15 cellular contexts compared by ENCODE assay signal in the genomic region with DNA sequence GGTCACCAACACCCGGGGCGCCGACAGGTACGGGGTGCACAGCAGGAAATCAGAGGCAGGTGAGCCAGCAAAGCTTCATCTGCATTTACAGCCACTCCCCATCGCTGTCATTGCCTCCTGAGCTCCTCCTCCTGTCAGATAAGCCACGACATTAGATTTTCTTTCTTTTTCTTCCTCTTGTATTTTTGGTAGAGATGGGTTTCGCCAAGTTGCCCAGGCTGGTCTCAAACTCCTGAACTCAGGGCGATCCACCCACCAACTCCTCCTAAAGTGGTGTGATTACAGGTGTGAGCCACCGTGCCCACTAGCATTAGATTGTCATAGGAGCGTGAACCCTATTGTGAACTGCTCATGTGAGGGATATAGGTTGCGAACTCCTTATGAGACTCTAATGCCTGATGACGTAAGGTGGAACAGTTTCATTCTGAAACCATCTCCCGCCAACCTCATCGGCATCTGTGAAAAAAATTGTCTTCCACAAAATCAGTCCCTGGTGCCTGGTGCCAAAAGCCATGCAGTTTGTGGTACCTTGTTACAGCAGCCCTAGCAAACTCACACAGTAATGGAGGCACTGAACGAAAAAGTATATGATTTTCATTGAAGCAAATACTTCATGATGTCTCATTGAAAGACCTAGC. TPM values are rescaled to one million over a fixed set of nuclear protein-coding genes. Genes with fewer than 3 reads are reported as not detected.
A peak's percentile ranks its signal among the peaks of the same experiment; 100 is the strongest.
DNase-seq lines count a peak whose midpoint lies in the region; ATAC-seq, FAIRE-seq and TF ChIP-seq lines count a peak whose summit lies in the region.
"Had no signal": no experiment of that assay in that cellular context is flagged by ENCODE, and none has a peak within 500 bp of the region (broad histone marks: within the 10 kb centered on the region; RNA-seq: fewer than 3 reads in every experiment).

No MANE protein-coding gene starts in this region.

- peaks cover 37% of the 10 kb centered on the region for H3K4me1 Mint-ChIP-seq in activated T-cell treated with anti-CD3 and anti-CD28 coated beads, Interleukin-2, amount 50 U/mL, for 4 hours (ENCODE audit: low read depth)

- H3K4me3 ChIP-seq in Loucy (ENCODE audit: low read length, poor library complexity, severe bottlenecking) = peak overlapping the region; percentile 76
- H3K4me3 ChIP-seq in keratinocyte (ENCODE audit: control insufficient read depth in 2 of 3, extremely low read depth in 1 of 3, insufficient read depth in 2 of 3, low read depth in 1 of 3, low read length in 3 of 3) = no peak overlapping the region
- no peak overlapping the region for H3K4me3 ChIP-seq in adrenal gland
- no peak overlapping the region for H3K4me3 ChIP-seq in upper lobe of right lung
- H3K4me3 ChIP-seq: thoracic aorta had no signal

- H3K27me3 Mint-ChIP-seq in activated T-cell treated with anti-CD3 and anti-CD28 coated beads, Interleukin-2, amount 50 U/mL, for 4 hours (ENCODE audit: low read depth) = peaks cover 28% of the 10 kb centered on the region

- TF ChIP-seq POLR2A in adrenal gland (IDR thresholded peaks at IDR 0.05) = no peak

- H2AFZ ChIP-seq in Loucy (ENCODE audit: low read length) (no peak overlapping the region), keratinocyte (ENCODE audit: control insufficient read depth, low read length) (no peak overlapping the region)

- H3K4me1 ChIP-seq in Loucy (ENCODE audit: insufficient read depth, low read length, poor library complexity, severe bottlenecking) = peaks cover 44% of the 10 kb centered on the region
- H3K4me1 ChIP-seq in keratinocyte (ENCODE audit: control insufficient read depth, extremely low read depth, insufficient read depth, low read length) = peaks cover 10% of the 10 kb centered on the region
- peaks cover 0 to 7% of the 10 kb centered on the region in 2 donors for H3K4me1 ChIP-seq in adrenal gland (replicated peaks in 1 of 2)
- peaks cover 7% of the 10 kb centered on the region for H3K4me1 ChIP-seq in upper lobe of right lung

- no peak for TF ChIP-seq CTCF in Loucy (conservative IDR thresholded peaks at IDR 0.05; ENCODE audit: low read length)
- TF ChIP-seq CTCF in keratinocyte (optimal IDR thresholded peaks at IDR 0.05 in 1 of 3, IDR thresholded peaks at IDR 0.05 in 1 of 3, conservative IDR thresholded peaks at IDR 0.05 in 1 of 3; ENCODE audit: extremely low read depth in 1 of 3, insufficient read depth in 2 of 3, low read length in 3 of 3) = no peak
- no peak for TF ChIP-seq CTCF in adrenal gland (IDR thresholded peaks at IDR 0.05)
- TF ChIP-seq CTCF in upper lobe of right lung (IDR thresholded peaks at IDR 0.05) = no peak

- no peak for FAIRE-seq in keratinocyte (lab: Jason Lieb, UNC)

- H3K4me2 ChIP-seq in Loucy (ENCODE audit: low read depth, low read length, poor library complexity, severe bottlenecking) (peak overlapping the region; percentile 77), keratinocyte (ENCODE audit: control insufficient read depth, extremely low read depth, insufficient read depth, low read depth, low read length) (peak overlapping the region; percentile 1)

- no peaks in the 10 kb centered on the region for H4K20me1 ChIP-seq in Loucy (ENCODE audit: insufficient read depth, low read length, poor library complexity, severe bottlenecking)
- no peaks in the 10 kb centered on the region for H4K20me1 ChIP-seq in keratinocyte (ENCODE audit: control insufficient read depth, extremely low read depth, insufficient read depth, low read length)

- H3K4me3 Mint-ChIP-seq in activated T-cell treated with anti-CD3 and anti-CD28 coated beads, Interleukin-2, amount 50 U/mL, for 4 hours = peak overlapping the region; percentile 64

- H3K9me3 ChIP-seq in Loucy (ENCODE audit: insufficient read depth, low read depth, low read length) (no peaks in the 10 kb centered on the region), keratinocyte (ENCODE audit: control insufficient read depth, low read depth, low read length) (no peaks in the 10 kb centered on the region), adrenal gland (replicated peaks in 1 of 3) (no peaks in the 10 kb centered on the region), upper lobe of right lung (no peaks in the 10 kb centered on the region)
- H3K9me3 ChIP-seq: thoracic aorta had no signal

- H3K36me3 Mint-ChIP-seq in activated T-cell treated with anti-CD3 and anti-CD28 coated beads, Interleukin-2, amount 50 U/mL, for 4 hours (ENCODE audit: insufficient read depth) = no peaks in the 10 kb centered on the region

- no peaks in the 10 kb centered on the region for H3K9me2 ChIP-seq in Loucy (replicated peaks; ENCODE audit: low read depth, low read length)

- DNase-seq in CD1c-positive myeloid dendritic cell (ENCODE audit: extremely low spot score) (peak; percentile 8), keratinocyte (ENCODE audit: low read depth, low spot score) (no peak), adrenal gland (no peak), upper lobe of right lung (no peak), Right ventricle myocardium inferior (ENCODE audit: missing footprints) (no peak)
- DNase-seq in activated T-cell treated with anti-CD3 and anti-CD28 coated beads, Interleukin-2, amount 50 U/mL, for 4 hours = no peak
- DNase-seq: dermis blood vessel endothelial cell; head of caudate nucleus; NCI-H1092; posterior cingulate gyrus; stimulated activated CD4-positive, alpha-beta T cell treated with anti-CD3 and anti-CD28 coated beads, Interleukin-4, amount 100 ng/mL, for 4 hours had no signal

- WGBS in adrenal gland, 4 donors = 76 to 80% (median 77%) methylated on average over 15 of the region's 15 CpGs

- H3K9me1 ChIP-seq in keratinocyte (ENCODE audit: control insufficient read depth, extremely low read depth, insufficient read depth, low read length) = no peaks in the 10 kb centered on the region

- no peaks in the 10 kb centered on the region for H3K36me3 ChIP-seq in Loucy (ENCODE audit: insufficient read depth, low read length)
- H3K36me3 ChIP-seq in keratinocyte (ENCODE audit: control insufficient read depth in 2 of 2, extremely low read depth in 1 of 2, insufficient read depth in 2 of 2, low read length in 2 of 2) = no peaks in the 10 kb centered on the region
- H3K36me3 ChIP-seq in adrenal gland (replicated peaks in 1 of 2) = no peaks in the 10 kb centered on the region
- H3K36me3 ChIP-seq in upper lobe of right lung = no peaks in the 10 kb centered on the region
- H3K36me3 ChIP-seq: thoracic aorta had no signal

- no peak overlapping the region for H3K27ac ChIP-seq in keratinocyte (ENCODE audit: control insufficient read depth, insufficient read depth, low read length)
- no peak overlapping the region for H3K27ac ChIP-seq in adrenal gland
- H3K27ac ChIP-seq in upper lobe of right lung = no peak overlapping the region
- H3K27ac ChIP-seq: thoracic aorta had no signal

- H3K79me2 ChIP-seq in Loucy (ENCODE audit: insufficient read depth, low read length) (peaks cover 26% of the 10 kb centered on the region), keratinocyte (ENCODE audit: control insufficient read depth, insufficient read depth, low read length) (peaks cover 2% of the 10 kb centered on the region)

- intact Hi-C loops in adrenal gland (cut with DNase I) (no loop called here), upper lobe of right lung (cut with DNase I) (no loop called here), Right ventricle myocardium inferior (cut with DNase I) (no loop called here)

- H3K27me3 ChIP-seq in Loucy (ENCODE audit: insufficient read depth, low read length, poor library complexity, severe bottlenecking) (no peaks in the 10 kb centered on the region), keratinocyte (ENCODE audit: control insufficient read depth, extremely low read depth, insufficient read depth, low read length) (no peaks in the 10 kb centered on the region), adrenal gland (peaks cover 22% of the 10 kb centered on the region), upper lobe of right lung (no peaks in the 10 kb centered on the region)

- peaks cover 4% of the 10 kb centered on the region; the same call in 1 of the 2 replicates for H3F3A ChIP-seq in Loucy (ENCODE audit: low read depth)

- peak overlapping the region; percentile 65 for H3K9ac ChIP-seq in Loucy (ENCODE audit: low read depth, low read length, poor library complexity, severe bottlenecking)
- no peak overlapping the region for H3K9ac ChIP-seq in keratinocyte (ENCODE audit: control insufficient read depth, extremely low read depth, insufficient read depth, low read length)

- no peaks in the 10 kb centered on the region for H3K9me3 Mint-ChIP-seq in activated T-cell treated with anti-CD3 and anti-CD28 coated beads, Interleukin-2, amount 50 U/mL, for 4 hours
- H3K9me3 Mint-ChIP-seq: activated T-helper 2 cell treated with anti-CD3 and anti-CD28 coated beads, Interferon-gamma antibody, Interleukin-2, Interleukin-4, amounts not matched to agents 10 μg/mL and 5 μg/mL and 100 μg/mL, durations not matched to agents 14 hours and 24 hours and 36 hours had no signal

- ATAC-seq in activated T-cell treated with anti-CD3 and anti-CD28 coated beads, Interleukin-2, amount 50 U/mL, for 4 hours = no peak
- ATAC-seq in upper lobe of right lung (no peak), HG03159 (IDR thresholded peaks at IDR 0.05; ENCODE audit: unreplicated experiment) (no peak), Right ventricle myocardium inferior (no peak)

- dilution Hi-C loops in keratinocyte (cut with MboI; ENCODE audit: extremely low pct_ligation_motif_present, low sequenced_read_pairs) = no loop called here

RNA-seq across cellular contexts. Expression of a gene that starts 1.5 kb away (rescaled TPM):
- under 1 TPM; 0.25 to 0.33 (median 0.32) TPM for total RNA-seq in activated T-cell treated with anti-CD3 and anti-CD28 coated beads, Interleukin-2, amount 50 U/mL, for 4 hours
- polyA plus RNA-seq in keratinocyte (2.0 to 2.8 TPM (median 2.3 TPM) in 3 replicates), adrenal gland (under 1 TPM; 0.08 to 0.13 (median 0.10) TPM)
- polyA plus RNA-seq in keratinocyte (2011; ENCODE audit: low read depth) = 0.42 TPM
- polyA plus RNA-seq in keratinocyte (2011; cell fraction: cytosol; rRNA removed) = 1.1 and 4.9 TPM in 2 replicates
- polyA plus RNA-seq in keratinocyte (2011; cell fraction: nucleus; rRNA removed) = 2.9 and 3.7 TPM in 2 replicates
- polyA plus RNA-seq in keratinocyte (2012; ENCODE audit: low replicate concordance) = 0.51 and 1.7 TPM in 2 replicates
- 3.6 to 6.2 TPM (median 4.2 TPM) in 3 replicates for polyA minus RNA-seq in keratinocyte
- polyA minus RNA-seq in keratinocyte (2011; cell fraction: cytosol; rRNA and poly(A)+ RNA removed) = 0.58 TPM
- polyA minus RNA-seq in keratinocyte (2011; cell fraction: nucleus; rRNA and poly(A)+ RNA removed) = 2.6 and 3.1 TPM in 2 replicates
- total RNA-seq in adrenal gland (not detected), upper lobe of right lung (0.93 TPM), Right ventricle myocardium inferior (not detected)
- total RNA-seq: activated T-helper 2 cell treated with anti-CD3 and anti-CD28 coated beads, Interferon-gamma antibody, Interleukin-2, Interleukin-4, amounts not matched to agents 10 μg/mL and 5 μg/mL and 100 μg/mL, durations not matched to agents 14 hours and 24 hours and 36 hours; thoracic aorta had no signal

RNA-seq across cellular contexts. Expression of a gene that starts 50.8 kb away (rescaled TPM):
- total RNA-seq in activated T-cell treated with anti-CD3 and anti-CD28 coated beads, Interleukin-2, amount 50 U/mL, for 4 hours = 100 to 1,000 TPM; 135 to 253 (median 179) TPM
- polyA plus RNA-seq in keratinocyte = 127 to 367 TPM (median 170 TPM) in 3 replicates
- polyA plus RNA-seq in keratinocyte (2011; ENCODE audit: low read depth) = 818 TPM
- 244 and 286 TPM in 2 replicates for polyA plus RNA-seq in keratinocyte (2011; cell fraction: cytosol; rRNA removed)
- polyA plus RNA-seq in keratinocyte (2011; cell fraction: nucleus; rRNA removed) = 205 and 230 TPM in 2 replicates
- 298 and 511 TPM in 2 replicates for polyA plus RNA-seq in keratinocyte (2012; ENCODE audit: low replicate concordance)
- 135 to 368 TPM (median 136 TPM) in 3 replicates for polyA minus RNA-seq in keratinocyte
- 140 TPM for polyA minus RNA-seq in keratinocyte (2011; cell fraction: cytosol; rRNA and poly(A)+ RNA removed)
- polyA minus RNA-seq in keratinocyte (2011; cell fraction: nucleus; rRNA and poly(A)+ RNA removed) = 73.4 and 76.4 TPM in 2 replicates
- total RNA-seq in adrenal gland = 100 to 1,000 TPM; 121 to 294 (median 156) TPM
- 100 to 1,000 TPM; 113 to 336 (median 255) TPM for polyA plus RNA-seq in adrenal gland
- 292 TPM for total RNA-seq in upper lobe of right lung
- 594 TPM for total RNA-seq in Right ventricle myocardium inferior

RNA-seq across cellular contexts. Expression of a gene that starts 58.9 kb away (rescaled TPM):
- total RNA-seq in activated T-cell treated with anti-CD3 and anti-CD28 coated beads, Interleukin-2, amount 50 U/mL, for 4 hours = 100 to 1,000 TPM in 1 of 3 donors, 10 to 100 TPM in 2; 78.1 to 104 (median 98.0) TPM
- 13.3 to 34.2 TPM (median 23.1 TPM) in 3 replicates for polyA plus RNA-seq in keratinocyte
- 15.9 TPM for polyA plus RNA-seq in keratinocyte (2011; ENCODE audit: low read depth)
- polyA plus RNA-seq in keratinocyte (2011; cell fraction: cytosol; rRNA removed) = 7.8 and 14.2 TPM in 2 replicates
- polyA plus RNA-seq in keratinocyte (2011; cell fraction: nucleus; rRNA removed) = 5.7 and 12.0 TPM in 2 replicates
- polyA plus RNA-seq in keratinocyte (2012; ENCODE audit: low replicate concordance) = 8.1 and 39.3 TPM in 2 replicates
- 2.8 to 20.0 TPM (median 3.1 TPM) in 3 replicates for polyA minus RNA-seq in keratinocyte
- 5.2 TPM for polyA minus RNA-seq in keratinocyte (2011; cell fraction: cytosol; rRNA and poly(A)+ RNA removed)
- polyA minus RNA-seq in keratinocyte (2011; cell fraction: nucleus; rRNA and poly(A)+ RNA removed) = 3.6 and 9.3 TPM in 2 replicates
- total RNA-seq in adrenal gland = 10 to 100 TPM in 7 of 8 donors, 1 to 10 TPM in 1; 4.4 to 23.3 (median 16.7) TPM
- 10 to 100 TPM; 20.7 to 38.7 (median 30.0) TPM for polyA plus RNA-seq in adrenal gland
- total RNA-seq in upper lobe of right lung = 21.3 TPM
- total RNA-seq in Right ventricle myocardium inferior = 14.8 TPM
